12 cellular contexts compared by ENCODE assay signal in genomic region chr17:44920565-44920940, GRCh38. TPM values are rescaled to one million over a fixed set of nuclear protein-coding genes. Genes with fewer than 3 reads are reported as not detected.
DNase-seq lines count a peak whose midpoint lies in the region; ATAC-seq and TF ChIP-seq lines count a peak whose summit lies in the region.
"Had no signal": no experiment of that assay in that cellular context is flagged by ENCODE, and none has a peak within 500 bp of the region (broad histone marks: within the 10 kb centered on the region; RNA-seq: fewer than 3 reads in every experiment).

No MANE protein-coding gene starts in this region.

- no peak overlapping the region for H3K4me3 Mint-ChIP-seq in chondrocyte (ENCODE audit: unreplicated experiment)
- H3K4me3 Mint-ChIP-seq in progenitor cell of endocrine pancreas (ENCODE audit: low read depth) = no peak overlapping the region
- H3K4me3 Mint-ChIP-seq: CD8-positive, alpha-beta memory T cell; HFFc6 had no signal

- H3K27me3 Mint-ChIP-seq in chondrocyte (ENCODE audit: low read depth) = no peaks in the 10 kb centered on the region
- peaks cover 49% of the 10 kb centered on the region for H3K27me3 Mint-ChIP-seq in progenitor cell of endocrine pancreas

- H3K9me3 Mint-ChIP-seq in chondrocyte (ENCODE audit: low read depth) (no peaks in the 10 kb centered on the region), progenitor cell of endocrine pancreas (ENCODE audit: low read depth) (no peaks in the 10 kb centered on the region)
- H3K9me3 Mint-ChIP-seq: CD8-positive, alpha-beta memory T cell; HFFc6; naive thymus-derived CD8-positive, alpha-beta T cell had no signal

- ATAC-seq in HG02642 (IDR thresholded peaks at IDR 0.05; ENCODE audit: poor library complexity, unreplicated experiment) (peak; percentile 3), sciatic nerve (peak; percentile 8)

- peaks cover 32% of the 10 kb centered on the region for H3K4me1 Mint-ChIP-seq in chondrocyte (ENCODE audit: low read depth)
- H3K4me1 Mint-ChIP-seq in progenitor cell of endocrine pancreas (ENCODE audit: low read depth) = peaks cover 2% of the 10 kb centered on the region
- H3K4me1 Mint-ChIP-seq: CD8-positive, alpha-beta memory T cell; naive thymus-derived CD8-positive, alpha-beta T cell had no signal

- intact Hi-C loops in sciatic nerve (cut with DNase I) = loop anchor here (2.0 kb wide), 1 partner anchor 100 kb away; no protein-coding TSS in a partner anchor

- DNase-seq in NCI-H1436 (lab: John Stamatoyannopoulos, UW) = peak; percentile 28
- no peak for DNase-seq in NCI-H1436 treated with DMSO at 0.1 percent for 48 hours (lab: John Stamatoyannopoulos, UW)
- peak; percentile 53 for DNase-seq in chondrocyte (ENCODE audit: low spot score)
- DNase-seq in sciatic nerve (ENCODE audit: low spot score) = peak; percentile 53
- DNase-seq in NCI-H2196 treated with DMSO at 0.1 percent for 48 hours (lab: John Stamatoyannopoulos, UW; ENCODE audit: unreplicated experiment) = no peak
- DNase-seq in progenitor cell of endocrine pancreas (ENCODE audit: low spot score, unreplicated experiment) = no peak
- DNase-seq in dermis blood vessel endothelial cell = no peak

- no peak overlapping the region for H3K27ac Mint-ChIP-seq in chondrocyte (ENCODE audit: unreplicated experiment)
- H3K27ac Mint-ChIP-seq in progenitor cell of endocrine pancreas = no peak overlapping the region
- H3K27ac Mint-ChIP-seq: CD8-positive, alpha-beta memory T cell; HFFc6 had no signal

- TF ChIP-seq CTCF in chondrocyte (IDR thresholded peaks at IDR 0.05) (no peak), progenitor cell of endocrine pancreas (IDR thresholded peaks at IDR 0.05; ENCODE audit: unreplicated experiment) (no peak)

- H3K36me3 Mint-ChIP-seq in chondrocyte (ENCODE audit: low read depth) = no peaks in the 10 kb centered on the region
- H3K36me3 Mint-ChIP-seq in progenitor cell of endocrine pancreas (ENCODE audit: insufficient read depth) = no peaks in the 10 kb centered on the region
- H3K36me3 Mint-ChIP-seq: CD8-positive, alpha-beta memory T cell; naive thymus-derived CD8-positive, alpha-beta T cell had no signal

RNA-seq across cellular contexts. Expression of gene GFAP, which starts 5.3 kb away (rescaled TPM):
- total RNA-seq in chondrocyte (0.55 to 1.0 TPM in 2 of 3 replicates, not detected in the other), sciatic nerve (9.2 TPM), progenitor cell of endocrine pancreas (not detected in 2 replicates), dermis blood vessel endothelial cell (0.51 TPM in 1 of 2 replicates, not detected in the other)
- total RNA-seq: CD8-positive, alpha-beta memory T cell; HFFc6; naive thymus-derived CD8-positive, alpha-beta T cell; PC-9 had no signal

RNA-seq across cellular contexts. Expression of gene EFTUD2, which starts 21.3 kb away (rescaled TPM):
- total RNA-seq in chondrocyte (71.9 to 99.2 TPM (median 75.9 TPM) in 3 replicates), sciatic nerve (75.2 TPM), progenitor cell of endocrine pancreas (127 and 133 TPM in 2 replicates), dermis blood vessel endothelial cell (154 and 298 TPM in 2 replicates)

RNA-seq across cellular contexts. Expression of gene KIF18B, which starts 27.0 kb away (rescaled TPM):
- total RNA-seq in chondrocyte (3.9 to 7.7 TPM (median 5.2 TPM) in 3 replicates), sciatic nerve (0.40 TPM), progenitor cell of endocrine pancreas (27.7 and 32.2 TPM in 2 replicates), dermis blood vessel endothelial cell (1.4 and 7.3 TPM in 2 replicates)
- total RNA-seq: naive thymus-derived CD8-positive, alpha-beta T cell had no signal

RNA-seq across cellular contexts. Expression of gene C1QL1, which starts 47.5 kb away (rescaled TPM):
- total RNA-seq in chondrocyte (1.6 to 2.8 TPM (median 2.0 TPM) in 3 replicates), sciatic nerve (6.0 TPM), progenitor cell of endocrine pancreas (36.2 and 37.0 TPM in 2 replicates), dermis blood vessel endothelial cell (0.14 TPM in 1 of 2 replicates, not detected in the other)
- total RNA-seq: CD8-positive, alpha-beta memory T cell; naive thymus-derived CD8-positive, alpha-beta T cell had no signal

Comparison
In these comparisons a context has a peak if more than half of its experiments do, and no peak if none do; other contexts are left out.
1. DNase-seq: peak in NCI-H1436 (single experiment), chondrocyte (single experiment) and sciatic nerve (single experiment); none in NCI-H1436 treated with DMSO at 0.1 percent for 48 hours (single experiment), NCI-H2196 treated with DMSO at 0.1 percent for 48 hours (single experiment), progenitor cell of endocrine pancreas (single experiment) and dermis blood vessel endothelial cell (single experiment).